14 cellular contexts compared by ENCODE assay signal in the genomic region with DNA sequence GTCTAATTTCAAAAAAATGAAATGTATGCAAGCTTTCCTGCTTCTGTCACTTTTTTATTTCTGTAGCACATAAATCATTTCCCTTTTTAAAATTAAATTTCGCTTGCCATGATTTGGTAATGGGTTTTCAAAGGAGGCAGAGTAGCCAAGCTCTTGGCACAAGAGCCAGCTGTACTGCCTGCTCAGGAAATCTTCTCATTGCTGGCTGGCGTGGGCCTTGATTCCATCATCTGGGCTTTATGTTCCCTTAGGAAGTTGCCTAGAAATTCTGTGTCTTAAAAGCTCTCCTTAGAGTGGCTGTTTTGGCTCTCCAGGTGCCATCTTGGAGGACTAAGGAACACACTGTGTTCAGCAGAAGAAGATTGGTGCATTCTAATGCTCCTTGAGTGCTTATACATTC.
DNase-seq lines count a peak whose midpoint lies in the region; ATAC-seq and TF ChIP-seq lines count a peak whose summit lies in the region.
"Had no signal": no experiment of that assay in that cellular context is flagged by ENCODE, and none has a peak within 500 bp of the region (broad histone marks: within the 10 kb centered on the region; RNA-seq: fewer than 3 reads in every experiment).

No MANE protein-coding gene starts in this region.

- no peak overlapping the region for H3K4me3 Mint-ChIP-seq in nephron
- H3K4me3 Mint-ChIP-seq: CD8-positive, alpha-beta T cell had no signal

- no peak for TF ChIP-seq CTCF in OCI-LY1 (IDR thresholded peaks at IDR 0.05; ENCODE audit: low read length)
- TF ChIP-seq CTCF in nephron (IDR thresholded peaks at IDR 0.05; ENCODE audit: unreplicated experiment in 3 of 3) = no peak
- TF ChIP-seq CTCF in spleen (IDR thresholded peaks at IDR 0.05 in 8 of 11, conservative IDR thresholded peaks at IDR 0.05 in 3 of 11) = no peak

- H3K9me2 ChIP-seq in OCI-LY1 (ENCODE audit: low read depth, low read length) = no peaks in the 10 kb centered on the region

- no peak for DNase-seq in activated naive CD4-positive, alpha-beta T cell treated with anti-CD3 and anti-CD28 coated beads, Interleukin-2, amount 50 U/mL, for 72 hours (ENCODE audit: low spot score in 2 of 2)
- no peak for DNase-seq in activated naive CD4-positive, alpha-beta T cell treated with Interleukin-2 at 50 U/mL for 16 hours
- no peak for DNase-seq in spleen
- no peak for DNase-seq in SIG-M5 treated with dmso at 0.1 percent for 504 hours (lab: John Stamatoyannopoulos, UW; ENCODE audit: unreplicated experiment)
- DNase-seq: AML-193; CD8-positive, alpha-beta T cell; DND-41; GF-D8; KG1; NCI-H1092 treated with DMSO at 0.1 percent for 48 hours; NCI-H1694 treated with DMSO at 0.1 percent for 48 hours had no signal

- H3K27ac ChIP-seq in OCI-LY1 (ENCODE audit: low read depth, low read length, poor library complexity, severe bottlenecking) (peak overlapping the region; percentile 54), spleen (peak overlapping the region in 3 of 8 donors; percentile 29 to 49 (median 39))

- H3K79me2 ChIP-seq in OCI-LY1 (ENCODE audit: insufficient read depth, low read length) = 0 out of 2 replicates have a peak, but pooled peaks cover 5% of the 10 kb centered on the region

- no peak overlapping the region; the same call in 1 of the 2 replicates for H3K9ac ChIP-seq in OCI-LY1 (ENCODE audit: low read length)

- H3K9me3 ChIP-seq in OCI-LY1 (ENCODE audit: low read length) (no peaks in the 10 kb centered on the region), spleen (no peaks in the 10 kb centered on the region)

- H2AFZ ChIP-seq in OCI-LY1 (ENCODE audit: low read length) = no peak overlapping the region

- H3K4me1 Mint-ChIP-seq in nephron = peaks cover 50% of the 10 kb centered on the region

- H3K36me3 Mint-ChIP-seq in activated naive CD4-positive, alpha-beta T cell treated with anti-CD3 and anti-CD28 coated beads, Interleukin-2, amount 50 U/mL, for 72 hours = peaks cover 47 to 91% of the 10 kb centered on the region in 2 donors
- peaks cover 61% of the 10 kb centered on the region for H3K36me3 Mint-ChIP-seq in nephron (ENCODE audit: low read depth)

- ATAC-seq in activated naive CD4-positive, alpha-beta T cell treated with anti-CD3 and anti-CD28 coated beads, Interleukin-2, amount 50 U/mL, for 72 hours = no peak
- no peak for ATAC-seq in GM21723 (IDR thresholded peaks at IDR 0.05; ENCODE audit: unreplicated experiment)
- ATAC-seq: CD8-positive, alpha-beta T cell had no signal

- TF ChIP-seq POLR2A in spleen (IDR thresholded peaks at IDR 0.05) = no peak

- no peaks in the 10 kb centered on the region for H3K27me3 Mint-ChIP-seq in nephron (ENCODE audit: low read depth)

- H4K20me1 ChIP-seq in OCI-LY1 (ENCODE audit: insufficient read depth, low read length) = no peaks in the 10 kb centered on the region

- H3K4me2 ChIP-seq in OCI-LY1 (ENCODE audit: low read length) = no peak overlapping the region; the same call in 1 of the 2 replicates

- intact Hi-C loops in spleen (cut with DNase I; ENCODE audit: low total_unique reads) = no loop called here

- H3K27me3 ChIP-seq in OCI-LY1 (ENCODE audit: insufficient read depth, low read length) (no peaks in the 10 kb centered on the region), spleen (replicated peaks in 1 of 7) (no peaks in the 10 kb centered on the region)

- WGBS in spleen, 5 donors = 85 to 91% (median 89%) methylated on average over 2 of the region's 2 CpGs

- H3K9me3 Mint-ChIP-seq in activated naive CD4-positive, alpha-beta T cell treated with anti-CD3 and anti-CD28 coated beads, Interleukin-2, amount 50 U/mL, for 72 hours = peaks cover 2 to 17% of the 10 kb centered on the region in 2 donors
- H3K9me3 Mint-ChIP-seq in nephron = no peaks in the 10 kb centered on the region
- H3K9me3 Mint-ChIP-seq: CD8-positive, alpha-beta T cell had no signal

- H3K36me3 ChIP-seq in OCI-LY1 (ENCODE audit: insufficient read depth, low read length) = peaks cover 25% of the 10 kb centered on the region
- H3K36me3 ChIP-seq in spleen = peaks cover 0 to 45% (median 2%) of the 10 kb centered on the region in 6 donors

- H3K27ac Mint-ChIP-seq in activated naive CD4-positive, alpha-beta T cell treated with anti-CD3 and anti-CD28 coated beads, Interleukin-2, amount 50 U/mL, for 72 hours = peak overlapping the region; percentile 65 to 81
- H3K27ac Mint-ChIP-seq in nephron = peak overlapping the region in 2 of 3 experiments; percentile 23 to 81
- H3K27ac Mint-ChIP-seq: CD8-positive, alpha-beta T cell had no signal

- H3F3A ChIP-seq in OCI-LY1 (ENCODE audit: insufficient read depth, low read length) = no peaks in the 10 kb centered on the region

- H3K4me1 ChIP-seq in OCI-LY1 (ENCODE audit: insufficient read depth, low read length, severe bottlenecking) = peaks cover 58% of the 10 kb centered on the region
- peaks cover 4 to 55% (median 23%) of the 10 kb centered on the region in 6 donors for H3K4me1 ChIP-seq in spleen

- H3K4me3 ChIP-seq in OCI-LY1 (ENCODE audit: low read depth, low read length, poor library complexity, severe bottlenecking) (no peak overlapping the region), spleen (no peak overlapping the region)
